ENCODE assay signal across 14 cellular contexts in the genomic region with DNA sequence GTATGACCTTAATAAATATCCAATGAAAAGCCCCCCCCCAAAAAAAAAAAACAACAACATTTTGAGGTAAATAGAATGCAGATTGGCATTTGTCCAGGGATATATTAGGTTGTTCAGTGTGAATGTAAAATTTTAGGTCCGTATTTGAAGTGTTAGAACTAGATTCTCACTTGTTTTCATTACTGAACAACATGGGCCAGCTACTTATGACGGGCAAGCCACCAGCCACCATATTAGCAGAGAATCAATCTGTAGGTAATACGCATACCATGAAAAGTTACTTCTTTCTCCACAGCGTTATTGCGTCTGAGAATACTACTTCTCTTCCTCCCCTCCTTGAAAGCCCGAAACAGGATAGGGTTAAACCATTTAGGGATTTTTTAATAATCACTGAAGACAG. TPM values are rescaled to one million over a fixed set of nuclear protein-coding genes. Genes with fewer than 3 reads are reported as not detected.
DNase-seq lines count a peak whose midpoint lies in the region; ATAC-seq, FAIRE-seq and TF ChIP-seq lines count a peak whose summit lies in the region.
"Had no signal": no experiment of that assay in that cellular context is flagged by ENCODE, and none has a peak within 500 bp of the region (broad histone marks: within the 10 kb centered on the region; RNA-seq: fewer than 3 reads in every experiment).

No MANE protein-coding gene starts in this region.

- BruUV-seq in endothelial cell of umbilical vein (replicated peaks; lab: Mats Ljungman, UMichigan), result no TSS peak

- H3K27ac Mint-ChIP-seq in nephron progenitor cell (no peak overlapping the region), type B pancreatic cell (peak overlapping the region; percentile 39)
- H3K27ac Mint-ChIP-seq: activated T-cell treated with anti-CD3 and anti-CD28 coated beads, Interleukin-2, amount 50 U/mL, for 24 hours; immature natural killer cell had no signal

- CTCF ChIA-PET in endothelial cell of umbilical vein (lab: Charles Lee), result interaction anchor here (1.1 to 4.0 kb wide), 4 partner anchors 63 to 521 kb away, joined by 4 to 23 read pairs (median 10); no protein-coding TSS in a partner anchor

- H3K4me1 ChIP-seq in heart left ventricle (peaks cover 0 to 34% (median 17%) of the 10 kb centered on the region in 12 donors), endothelial cell of umbilical vein (ENCODE audit: control insufficient read depth, extremely low read depth, insufficient read depth, low read length) (peaks cover 31% of the 10 kb centered on the region)
- H3K4me1 ChIP-seq: colonic mucosa, parathyroid adenoma had no signal

- DNase-seq in heart left ventricle (no peak), cardiac septum (ENCODE audit: low spot score) (no peak), endothelial cell of umbilical vein (ENCODE audit: low read depth, low spot score) (peak; percentile 56), nephron progenitor cell (no peak), type B pancreatic cell (ENCODE audit: extremely low spot score, unreplicated experiment) (no peak), NCI-H1694 treated with DMSO at 0.1 percent for 48 hours (lab: John Stamatoyannopoulos, UW) (no peak), amygdala (lab: John Stamatoyannopoulos, UW) (no peak), posterior cingulate gyrus (no peak)
- DNase-seq: ACHN; activated T-cell treated with anti-CD3 and anti-CD28 coated beads, Interleukin-2, amount 50 U/mL, for 24 hours; colonic mucosa; immature natural killer cell; NCI-H146 had no signal

- no peak for ATAC-seq in heart left ventricle

- no peak for FAIRE-seq in endothelial cell of umbilical vein (lab: Jason Lieb, UNC)

- no peaks in the 10 kb centered on the region for H3K9me3 ChIP-seq in heart left ventricle
- H3K9me3 ChIP-seq in endothelial cell of umbilical vein (replicated peaks; ENCODE audit: control insufficient read depth, insufficient read depth, low read length), result no peaks in the 10 kb centered on the region
- H3K9me3 ChIP-seq: colonic mucosa had no signal

- TF ChIP-seq POLR2A in heart left ventricle (IDR thresholded peaks at IDR 0.05), result no peak
- no peak for TF ChIP-seq POLR2A in endothelial cell of umbilical vein (IDR thresholded peaks at IDR 0.05; ENCODE audit: low read depth, low read length)

- H3K4me3 Mint-ChIP-seq in nephron progenitor cell (peak overlapping the region; percentile 88), type B pancreatic cell (peak overlapping the region; percentile 90)
- H3K4me3 Mint-ChIP-seq: activated T-cell treated with anti-CD3 and anti-CD28 coated beads, Interleukin-2, amount 50 U/mL, for 24 hours had no signal

- H3K27me3 ChIP-seq in heart left ventricle (peaks cover 0 to 48% (median 35%) of the 10 kb centered on the region in 9 donors), endothelial cell of umbilical vein (ENCODE audit: control insufficient read depth in 2 of 2, insufficient read depth in 2 of 2, low read length in 2 of 2) (no peaks in the 10 kb centered on the region)
- H3K27me3 ChIP-seq: colonic mucosa had no signal

- peak overlapping the region; percentile 97 for H3K4me2 ChIP-seq in endothelial cell of umbilical vein (ENCODE audit: insufficient read depth, low read length)

- peak overlapping the region; percentile 56 for H2AFZ ChIP-seq in endothelial cell of umbilical vein (ENCODE audit: low read depth, low read length)
- H2AFZ ChIP-seq: parathyroid adenoma had no signal

- peak overlapping the region; percentile 97 for H3K9ac ChIP-seq in endothelial cell of umbilical vein (replicated peaks; ENCODE audit: extremely low read depth, insufficient read depth, low read length)
- H3K9ac ChIP-seq: parathyroid adenoma had no signal

- no peak overlapping the region for H3K27ac ChIP-seq in heart left ventricle
- H3K27ac ChIP-seq in endothelial cell of umbilical vein (ENCODE audit: insufficient read depth, low read depth, low read length), result peak overlapping the region; percentile 59
- H3K27ac ChIP-seq: colonic mucosa, parathyroid adenoma had no signal

- H3K4me3 ChIP-seq in heart left ventricle (peak overlapping the region in 7 of 12 donors; percentile 61 to 80 (median 67)), endothelial cell of umbilical vein (replicated peaks in 1 of 3; ENCODE audit: insufficient read depth in 1 of 3, low read depth in 1 of 3, low read length in 3 of 3) (peak overlapping the region; percentile 69 to 94 (median 93))
- H3K4me3 ChIP-seq: colonic mucosa had no signal

- no peaks in the 10 kb centered on the region for H3K9me3 Mint-ChIP-seq in nephron progenitor cell
- no peaks in the 10 kb centered on the region for H3K9me3 Mint-ChIP-seq in type B pancreatic cell
- H3K9me3 Mint-ChIP-seq: activated T-cell treated with anti-CD3 and anti-CD28 coated beads, Interleukin-2, amount 50 U/mL, for 24 hours had no signal

- H3K27me3 Mint-ChIP-seq in nephron progenitor cell (ENCODE audit: low read depth, poor library complexity) (peaks cover 48% of the 10 kb centered on the region), type B pancreatic cell (peaks cover 58% of the 10 kb centered on the region)

- dilution Hi-C loops in endothelial cell of umbilical vein (cut with MboI; ENCODE audit: extremely low pct_ligation_motif_present, low sequenced_read_pairs), result no loop called here

- H3K36me3 ChIP-seq in heart left ventricle, result no peaks in the 10 kb centered on the region
- H3K36me3 ChIP-seq in endothelial cell of umbilical vein (ENCODE audit: control insufficient read depth in 2 of 2, extremely low read depth in 1 of 2, insufficient read depth in 2 of 2, low read length in 2 of 2), result peaks cover 0 to 2% of the 10 kb centered on the region in 2 experiments
- H3K36me3 ChIP-seq: colonic mucosa had no signal

- POLR2A ChIA-PET in endothelial cell of umbilical vein (lab: Charles Lee), result interaction anchor here (0.6 to 0.7 kb wide), 3 partner anchors 58 to 294 kb away, joined by 4 to 6 read pairs (median 5); no protein-coding TSS in a partner anchor

- H3K9me1 ChIP-seq in endothelial cell of umbilical vein (replicated peaks; ENCODE audit: control insufficient read depth, extremely low read depth, insufficient read depth, low read length), result no peaks in the 10 kb centered on the region

- H3K4me1 Mint-ChIP-seq in nephron progenitor cell (peaks cover 73% of the 10 kb centered on the region), type B pancreatic cell (ENCODE audit: unreplicated experiment) (peaks cover 25% of the 10 kb centered on the region)

- intact Hi-C loops in heart left ventricle (cut with DNase I), result loop anchor here in 7 of 10 donors (10.0 kb wide), 1 partner anchor 1531 kb away; no protein-coding TSS in a partner anchor
- intact Hi-C loops in cardiac septum (cut with DNase I), result loop anchor here (10.0 kb wide), 1 partner anchor 341 kb away; no protein-coding TSS in a partner anchor
- intact Hi-C loops in endothelial cell of umbilical vein (cut with micrococcal nuclease), result loop anchor here (10.0 kb wide), 2 partner anchors 911 to 1411 kb away; no protein-coding TSS in a partner anchor
- intact Hi-C loops in posterior cingulate gyrus (cut with DNase I), result no loop called here

- TF ChIP-seq CTCF in heart left ventricle (IDR thresholded peaks at IDR 0.05) (no peak), endothelial cell of umbilical vein (IDR thresholded peaks at IDR 0.05; ENCODE audit: extremely low read depth in 1 of 2, insufficient read depth in 1 of 2, low read depth in 1 of 2, low read length in 2 of 2) (no peak), nephron progenitor cell (IDR thresholded peaks at IDR 0.05) (no peak), type B pancreatic cell (conservative IDR thresholded peaks at IDR 0.05) (no peak)

- 70 to 79% (median 72%) methylated on average over 6 of the region's 6 CpGs for WGBS in heart left ventricle, 4 donors

- H3K79me2 ChIP-seq in endothelial cell of umbilical vein (ENCODE audit: control insufficient read depth, insufficient read depth, low read length), result peaks cover 62% of the 10 kb centered on the region
- H3K79me2 ChIP-seq: parathyroid adenoma had no signal

- H3K36me3 Mint-ChIP-seq in nephron progenitor cell (ENCODE audit: low read depth) (no peaks in the 10 kb centered on the region), type B pancreatic cell (peaks cover 4% of the 10 kb centered on the region)

- H4K20me1 ChIP-seq in endothelial cell of umbilical vein (replicated peaks; ENCODE audit: control insufficient read depth, extremely low read depth, insufficient read depth, low read length), result peaks cover 14% of the 10 kb centered on the region

TF ChIP-seq in endothelial cell of umbilical vein, 7 proteins besides CTCF, POLR2A, EP300 and RAD21:
- TF ChIP-seq FOS (IDR thresholded peaks at IDR 0.05; ENCODE audit: borderline replicate concordance, insufficient read depth, low read length) (no peak), GATA2 (IDR thresholded peaks at IDR 0.05; ENCODE audit: insufficient read depth, insufficient read length, low read depth, low read length) (no peak), POLR2AphosphoS5 (IDR thresholded peaks at IDR 0.05; ENCODE audit: insufficient read depth, low read depth, low read length) (no peak), MYC (IDR thresholded peaks at IDR 0.05; ENCODE audit: low read depth, low read length) (no peak)
- TF ChIP-seq, protein P1, sequence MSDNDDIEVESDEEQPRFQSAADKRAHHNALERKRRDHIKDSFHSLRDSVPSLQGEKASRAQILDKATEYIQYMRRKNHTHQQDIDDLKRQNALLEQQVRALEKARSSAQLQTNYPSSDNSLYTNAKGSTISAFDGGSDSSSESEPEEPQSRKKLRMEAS (IDR thresholded peaks at IDR 0.05; ENCODE audit: insufficient read depth, insufficient read length), result no peak

RNA-seq across cellular contexts. Expression of gene FLRT2, which starts 5.4 kb away (rescaled TPM):
- 10 to 100 TPM in 1 of 9 donors, 1 to 10 TPM in 7, under 1 TPM in 1; 0.93 to 41.9 (median 3.3) TPM for total RNA-seq in heart left ventricle
- 1 to 10 TPM in 1 of 2 donors, under 1 TPM in 1; 0.61 to 1.6 TPM for polyA plus RNA-seq in heart left ventricle
- total RNA-seq in cardiac septum, result 6.3 TPM
- 125 and 202 TPM in 2 replicates for total RNA-seq in endothelial cell of umbilical vein
- 229 and 283 TPM in 2 replicates for polyA plus RNA-seq in endothelial cell of umbilical vein
- polyA plus RNA-seq in endothelial cell of umbilical vein (2011; cell fraction: cytosol; rRNA removed), result 67.4 and 85.5 TPM in 2 replicates
- 707 and 779 TPM in 2 replicates for polyA plus RNA-seq in endothelial cell of umbilical vein (2011; cell fraction: nucleus; rRNA removed)
- 127 and 130 TPM in 2 replicates for polyA plus RNA-seq in endothelial cell of umbilical vein (2012)
- polyA minus RNA-seq in endothelial cell of umbilical vein, result 618 and 632 TPM in 2 replicates
- 0.51 TPM for polyA minus RNA-seq in endothelial cell of umbilical vein (2011; cell fraction: cytosol; rRNA and poly(A)+ RNA removed)
- 1,280 and 1,402 TPM in 2 replicates for polyA minus RNA-seq in endothelial cell of umbilical vein (2011; cell fraction: nucleus; rRNA and poly(A)+ RNA removed)
- total RNA-seq in type B pancreatic cell (ENCODE audit: low replicate concordance), result 30.3 and 127 TPM in 2 replicates
- polyA plus RNA-seq: immature natural killer cell had no signal
